In the genomic region with DNA sequence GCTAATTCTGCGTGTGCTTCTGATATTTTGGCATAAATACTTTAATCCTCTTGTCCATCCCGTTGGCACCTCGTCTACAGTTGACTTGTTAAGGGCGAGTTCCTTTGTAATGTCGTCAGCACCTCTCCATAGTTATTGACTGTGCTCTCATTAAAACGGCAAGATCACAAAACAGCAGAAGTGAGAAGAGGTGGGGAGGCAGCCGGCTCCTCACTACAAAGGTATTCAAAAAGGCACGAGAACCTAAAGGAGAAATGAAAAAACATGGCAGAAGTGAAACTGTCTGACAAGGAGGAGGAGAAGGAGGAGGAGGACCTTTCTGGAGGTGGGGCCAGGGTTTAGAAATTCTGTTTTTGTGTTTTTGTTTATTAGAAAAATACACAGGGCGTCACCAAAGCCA, we compare ENCODE assay signal across 11 cellular contexts.
DNase-seq lines count a peak whose midpoint lies in the region; ATAC-seq lines count a peak whose summit lies in the region.
"Had no signal": no experiment of that assay in that cellular context is flagged by ENCODE, and none has a peak within 500 bp of the region (broad histone marks: within the 10 kb centered on the region; RNA-seq: fewer than 3 reads in every experiment).

No MANE protein-coding gene starts in this region.

- ATAC-seq in GM18858 (IDR thresholded peaks at IDR 0.05; ENCODE audit: unreplicated experiment) (peak; percentile 88), GM21619 (IDR thresholded peaks at IDR 0.05; ENCODE audit: unreplicated experiment) (peak; percentile 76), HG03432 (IDR thresholded peaks at IDR 0.05; ENCODE audit: unreplicated experiment) (peak; percentile 86)

- DNase-seq in islet precursor cell (peak; percentile 21), DMS79 (lab: John Stamatoyannopoulos, UW) (no peak), EL (no peak)
- DNase-seq in activated CD4-positive, alpha-beta T cell treated with anti-CD3 and anti-CD28 coated beads for 1 hour: no peak
- DNase-seq in activated T-cell treated with anti-CD3 and anti-CD28 coated beads, Interleukin-2, amount 50 U/mL, for 1 hour: no peak
- DNase-seq: activated CD4-positive, alpha-beta T cell treated with anti-CD3 and anti-CD28 coated beads, Interleukin-2, amount 50 U/mL, for 48 hours; DMS153; NCI-H748 treated with DMSO at 0.1 percent for 48 hours had no signal
